8 cellular contexts compared by ENCODE assay signal in genomic region chr12:6867407-6868210, GRCh38. TPM values are rescaled to one million over a fixed set of nuclear protein-coding genes. Genes with fewer than 3 reads are reported as not detected.
DNase-seq lines count a peak whose midpoint lies in the region; ATAC-seq and TF ChIP-seq lines count a peak whose summit lies in the region.

TSS of gene TPI1 (plus strand) at chr12:6867531. CDS start at chr12:6867567, 36 bp downstream.

- H3K27ac ChIP-seq in DOHH2 (ENCODE audit: low read depth, low read length) (peak within 1 kb of the TSS; percentile 85), thymus (ENCODE audit: low read depth) (peak within 1 kb of the TSS; percentile 92)

- H3K27me3 ChIP-seq in DOHH2 (ENCODE audit: control insufficient read depth, low read length) (no peaks in the 10 kb centered on the region; the same call in 1 of the 2 replicates), thymus (ENCODE audit: control insufficient read depth, insufficient read depth) (no peaks in the 10 kb centered on the region)

- H4K20me1 ChIP-seq in DOHH2 (ENCODE audit: control insufficient read depth, insufficient read depth, low read depth, low read length), result peaks cover 21% of the 10 kb centered on the region

- no peaks in the 10 kb centered on the region for H3K9me3 Mint-ChIP-seq in activated naive CD8-positive, alpha-beta T cell treated with anti-CD3 and anti-CD28 coated beads for 36 hours
- H3K9me3 Mint-ChIP-seq in glutamatergic neuron (ENCODE audit: unreplicated experiment) (peaks cover 26% of the 10 kb centered on the region), osteocyte (ENCODE audit: unreplicated experiment) (no peaks in the 10 kb centered on the region)

- peaks cover 56% of the 10 kb centered on the region for H3K36me3 Mint-ChIP-seq in activated naive CD8-positive, alpha-beta T cell treated with anti-CD3 and anti-CD28 coated beads for 36 hours
- H3K36me3 Mint-ChIP-seq in glutamatergic neuron (ENCODE audit: unreplicated experiment), result peaks cover 4% of the 10 kb centered on the region
- H3K36me3 Mint-ChIP-seq in osteocyte (ENCODE audit: unreplicated experiment), result peaks cover 36% of the 10 kb centered on the region

- peaks cover 32% of the 10 kb centered on the region for H3F3A ChIP-seq in DOHH2 (ENCODE audit: control insufficient read depth, insufficient read depth)

- peak within 1 kb of the TSS; percentile 88 for H3K4me2 ChIP-seq in DOHH2 (ENCODE audit: low read length)

- WGBS in thymus, result under 1% methylated on average over 87 of the region's 87 CpGs

- H3K9me3 ChIP-seq in DOHH2 (ENCODE audit: control insufficient read depth, insufficient read depth, low read length) (no peaks in the 10 kb centered on the region), thymus (ENCODE audit: control insufficient read depth) (no peaks in the 10 kb centered on the region)

- peaks cover 56% of the 10 kb centered on the region for H3K4me1 Mint-ChIP-seq in activated naive CD8-positive, alpha-beta T cell treated with anti-CD3 and anti-CD28 coated beads for 36 hours
- peaks cover 24% of the 10 kb centered on the region for H3K4me1 Mint-ChIP-seq in glutamatergic neuron (ENCODE audit: low read depth, unreplicated experiment)
- peaks cover 48% of the 10 kb centered on the region for H3K4me1 Mint-ChIP-seq in osteocyte (ENCODE audit: unreplicated experiment)

- no peaks in the 10 kb centered on the region for H3K27me3 Mint-ChIP-seq in activated naive CD8-positive, alpha-beta T cell treated with anti-CD3 and anti-CD28 coated beads for 36 hours
- H3K27me3 Mint-ChIP-seq in glutamatergic neuron (ENCODE audit: unreplicated experiment) (peaks cover 17% of the 10 kb centered on the region), osteocyte (ENCODE audit: unreplicated experiment) (no peaks in the 10 kb centered on the region)

- H3K4me3 ChIP-seq in DOHH2 (ENCODE audit: low read length) (peak within 1 kb of the TSS; percentile 99), thymus (ENCODE audit: low read length) (peak within 1 kb of the TSS; percentile 78)

- ATAC-seq in GM21723 (IDR thresholded peaks at IDR 0.05; ENCODE audit: unreplicated experiment) (peak; percentile 52), SK-N-SH treated with all-trans-retinoic acid at 6 μM for 48 hours (peak; percentile 79)

- H3K4me3 Mint-ChIP-seq in activated naive CD8-positive, alpha-beta T cell treated with anti-CD3 and anti-CD28 coated beads for 36 hours, result peak within 1 kb of the TSS; percentile 90
- H3K4me3 Mint-ChIP-seq in glutamatergic neuron (ENCODE audit: unreplicated experiment) (peak within 1 kb of the TSS; percentile 91), osteocyte (ENCODE audit: unreplicated experiment) (peak within 1 kb of the TSS; percentile 91)

- peaks cover 36% of the 10 kb centered on the region for H3K79me2 ChIP-seq in DOHH2 (ENCODE audit: control insufficient read depth, low read length)

- H3K27ac Mint-ChIP-seq in activated naive CD8-positive, alpha-beta T cell treated with anti-CD3 and anti-CD28 coated beads for 36 hours, result peak within 1 kb of the TSS; percentile 95
- peak within 1 kb of the TSS; percentile 85 for H3K27ac Mint-ChIP-seq in glutamatergic neuron (ENCODE audit: unreplicated experiment)
- peak within 1 kb of the TSS; percentile 95 for H3K27ac Mint-ChIP-seq in osteocyte (ENCODE audit: unreplicated experiment)

- TF ChIP-seq CTCF in DOHH2 (IDR thresholded peaks at IDR 0.05; ENCODE audit: low read depth, low read length, poor library complexity, severe bottlenecking) (no peak), LNCAP (IDR thresholded peaks at IDR 0.05) (0 out of 2 replicates have a peak, but pooled peaks have one; percentile 17), glutamatergic neuron (IDR thresholded peaks at IDR 0.05; ENCODE audit: partially characterized antibody, unreplicated experiment) (no peak), osteocyte (IDR thresholded peaks at IDR 0.05) (no peak)

- peak; percentile 84 for DNase-seq in activated naive CD8-positive, alpha-beta T cell treated with anti-CD3 and anti-CD28 coated beads for 36 hours
- DNase-seq in glutamatergic neuron, result peak; percentile 87
- DNase-seq in osteocyte (ENCODE audit: extremely low spot score, unreplicated experiment), result peak; percentile 94

- H3K36me3 ChIP-seq in DOHH2 (ENCODE audit: control insufficient read depth, low read length), result peaks cover 90% of the 10 kb centered on the region
- H3K36me3 ChIP-seq in thymus (ENCODE audit: control insufficient read depth, insufficient read depth), result peaks cover 37% of the 10 kb centered on the region

- H3K4me1 ChIP-seq in DOHH2 (ENCODE audit: control insufficient read depth, low read length) (peaks cover 45% of the 10 kb centered on the region), thymus (ENCODE audit: control insufficient read depth, insufficient read depth, low read length) (peaks cover 15% of the 10 kb centered on the region)

- no peaks in the 10 kb centered on the region for H3K9me2 ChIP-seq in DOHH2 (replicated peaks; ENCODE audit: control insufficient read depth, low read length)

TF ChIP-seq in SK-N-SH treated with all-trans-retinoic acid at 6 μM for 48 hours, 23 proteins besides CTCF, POLR2A, EP300 and RAD21:
- no peak for TF ChIP-seq TOX (CRISPR knock-in tag; IDR thresholded peaks at IDR 0.05; ENCODE audit: borderline replicate concordance)
- no peak for TF ChIP-seq BACH2 (CRISPR knock-in tag; IDR thresholded peaks at IDR 0.05; ENCODE audit: borderline replicate concordance)
- TF ChIP-seq TCF4 (CRISPR knock-in tag; IDR thresholded peaks at IDR 0.05; ENCODE audit: borderline replicate concordance), result no peak
- no peak for TF ChIP-seq ZNF565 (CRISPR knock-in tag; conservative IDR thresholded peaks at IDR 0.05; ENCODE audit: low read depth)
- no peak for TF ChIP-seq ISL1 (CRISPR knock-in tag; IDR thresholded peaks at IDR 0.05)

RNA-seq across cellular contexts. Expression of gene TPI1, which starts in this region (rescaled TPM):
- total RNA-seq in activated naive CD8-positive, alpha-beta T cell treated with anti-CD3 and anti-CD28 coated beads for 36 hours, result 1,000 to 10,000 TPM; 1,593 to 1,653 TPM
- total RNA-seq in glutamatergic neuron (ENCODE audit: unreplicated experiment), result 663 TPM
- total RNA-seq in osteocyte, result 408 and 415 TPM in 2 replicates
- polyA plus RNA-seq in thymus, result 282 TPM

Comparison
In these comparisons a context has a peak if more than half of its experiments do, and no peak if none do; other contexts are left out.
1. Peak in every context shown above with its lines: DNase-seq, ATAC-seq, H3K4me3 ChIP-seq and H3K27ac ChIP-seq.